Comparison of ENCODE assay signal across 10 cellular contexts in genomic region chr12:109612975-109613502, GRCh38. TPM values are rescaled to one million over a fixed set of nuclear protein-coding genes. Genes with fewer than 3 reads are reported as not detected.
DNase-seq lines count a peak whose midpoint lies in the region; ATAC-seq, FAIRE-seq and TF ChIP-seq lines count a peak whose summit lies in the region.
"Had no signal": no experiment of that assay in that cellular context is flagged by ENCODE, and none has a peak within 500 bp of the region (broad histone marks: within the 10 kb centered on the region; RNA-seq: fewer than 3 reads in every experiment).

No MANE protein-coding gene starts in this region.

- peaks cover 10% of the 10 kb centered on the region for H3K9me3 Mint-ChIP-seq in astrocyte (ENCODE audit: unreplicated experiment)

- in situ Hi-C loops in HepG2 (cut with HindIII; ENCODE audit: extremely low pct_ligation_motif_present, low pct_unique_long_range_greater_than_20kb) = no loop called here

- H3K27me3 ChIP-seq in HL-60 (ENCODE audit: insufficient read depth, poor library complexity, severe bottlenecking) = peaks cover 5% of the 10 kb centered on the region
- H3K27me3 ChIP-seq in astrocyte (ENCODE audit: insufficient read depth, low read length) = peaks cover 48% of the 10 kb centered on the region
- H3K27me3 ChIP-seq in HepG2 (ENCODE audit: control insufficient read depth in 1 of 2, insufficient read depth in 2 of 2, low read length in 2 of 2) = peaks cover 9 to 45% of the 10 kb centered on the region in 2 experiments; a peak in 4 of 5 replicates
- H3K27me3 ChIP-seq: pancreas had no signal

- TF ChIP-seq POLR2A in HepG2 (IDR thresholded peaks at IDR 0.05; ENCODE audit: insufficient read depth in 1 of 2, low read depth in 2 of 2, low read length in 2 of 2) = no peak

- intact Hi-C loops in HepG2 (cut with micrococcal nuclease; ENCODE audit: unreplicated experiment) = no loop called here

- H3K36me3 Mint-ChIP-seq in astrocyte (ENCODE audit: low read depth, unreplicated experiment) = no peaks in the 10 kb centered on the region

- H3K4me3 Mint-ChIP-seq in astrocyte (ENCODE audit: unreplicated experiment) = no peak overlapping the region

- peak; percentile 77 for DNase-seq in DMS53 (lab: John Stamatoyannopoulos, UW)
- no peak for DNase-seq in HL-60 (ENCODE audit: low read depth in 1 of 2, low spot score in 1 of 2)
- no peak for DNase-seq in astrocyte (ENCODE audit: low read depth)
- peak; percentile 41 for DNase-seq in HepG2 (ENCODE audit: low spot score)
- DNase-seq in NOMO-1 (lab: John Stamatoyannopoulos, UW; ENCODE audit: unreplicated experiment in 2 of 2) = no peak
- DNase-seq: activated T-cell treated with anti-CD3 and anti-CD28 coated beads, Interleukin-2, amount 50 U/mL, for 48 hours; pancreas had no signal

- TF ChIP-seq RAD21 in HepG2 (CRISPR knock-in tag; IDR thresholded peaks at IDR 0.05) = peak; percentile 47; the same call in 1 of the 2 replicates

- CTCF ChIA-PET in HepG2 (lab: Yijun Ruan, JAX; ENCODE audit: low intra/inter-chr PET ratio, low total read pairs) = interaction anchor here (1.2 kb wide), 1 partner anchor 15 kb away, joined by 7 read pairs; no protein-coding TSS in a partner anchor

- 4% methylated on average over 5 of the region's 5 CpGs for WGBS in HepG2 (ENCODE audit: low lambda C conversion rate)

- no peak overlapping the region for H3K9ac ChIP-seq in astrocyte (ENCODE audit: low read length)
- no peak overlapping the region for H3K9ac ChIP-seq in HepG2 (ENCODE audit: insufficient read depth, low read depth, low read length)

- no peak overlapping the region for H3K27ac Mint-ChIP-seq in astrocyte (ENCODE audit: unreplicated experiment)

- H3K27me3 Mint-ChIP-seq in astrocyte (ENCODE audit: low read depth, unreplicated experiment) = peaks cover 53% of the 10 kb centered on the region

- peak; percentile 72 for ATAC-seq in HepG2
- no peak for ATAC-seq in HG02642 (IDR thresholded peaks at IDR 0.05; ENCODE audit: poor library complexity, unreplicated experiment)
- no peak for ATAC-seq in GM21723 (IDR thresholded peaks at IDR 0.05; ENCODE audit: unreplicated experiment)
- no peak for ATAC-seq in GM18907 (IDR thresholded peaks at IDR 0.05; ENCODE audit: unreplicated experiment)

- H3K4me1 Mint-ChIP-seq in astrocyte (ENCODE audit: low read depth, unreplicated experiment) = no peaks in the 10 kb centered on the region

- H2AFZ ChIP-seq in astrocyte (ENCODE audit: low read depth, low read length) (no peak overlapping the region), HepG2 (ENCODE audit: low read length) (no peak overlapping the region)

- FAIRE-seq in astrocyte (lab: Jason Lieb, UNC) (no peak), HepG2 (lab: Jason Lieb, UNC) (no peak)
- FAIRE-seq: pancreas had no signal

- BruUV-seq in HepG2 (replicated peaks; lab: Mats Ljungman, UMichigan) = no TSS peak

- H3K36me3 ChIP-seq in astrocyte (ENCODE audit: insufficient read depth, low read length) (no peaks in the 10 kb centered on the region), HepG2 (replicated peaks in 1 of 2; ENCODE audit: control insufficient read depth in 1 of 2, insufficient read depth in 2 of 2, low read length in 2 of 2) (no peaks in the 10 kb centered on the region)
- H3K36me3 ChIP-seq: pancreas had no signal

- peak; percentile 0 for TF ChIP-seq CTCF in HL-60 (IDR thresholded peaks at IDR 0.05; ENCODE audit: insufficient read depth, low read length)
- TF ChIP-seq CTCF in astrocyte (IDR thresholded peaks at IDR 0.05; ENCODE audit: insufficient read depth, low read depth, low read length) = peak; percentile 26
- TF ChIP-seq CTCF in HepG2 (CRISPR knock-in tag; IDR thresholded peaks at IDR 0.05) = peak; percentile 63

- no peaks in the 10 kb centered on the region for H3K79me2 ChIP-seq in astrocyte (ENCODE audit: insufficient read depth, low read length)
- H3K79me2 ChIP-seq in HepG2 (ENCODE audit: insufficient read depth, low read length) = no peaks in the 10 kb centered on the region

- H4K20me1 ChIP-seq in astrocyte (ENCODE audit: insufficient read depth, low read length) (no peaks in the 10 kb centered on the region), HepG2 (ENCODE audit: insufficient read depth, low read length) (no peaks in the 10 kb centered on the region)

- no peak overlapping the region for H3K4me2 ChIP-seq in astrocyte (ENCODE audit: low read length)
- H3K4me2 ChIP-seq in HepG2 (ENCODE audit: low read depth, low read length) = no peak overlapping the region

- H3K4me3 ChIP-seq in HL-60 (replicated peaks; ENCODE audit: insufficient read depth, low read length) (no peak overlapping the region), astrocyte (ENCODE audit: insufficient read depth, low read depth, low read length) (no peak overlapping the region), HepG2 (replicated peaks in 1 of 3; ENCODE audit: insufficient read depth in 1 of 3, low read depth in 2 of 3, low read length in 3 of 3) (no peak overlapping the region)
- H3K4me3 ChIP-seq: pancreas had no signal

- POLR2A ChIA-PET in HepG2 (lab: Yijun Ruan, JAX) = no interaction called here

- H3K27ac ChIP-seq in HL-60 (replicated peaks) = no peak overlapping the region
- no peak overlapping the region for H3K27ac ChIP-seq in astrocyte (ENCODE audit: low read depth, low read length)
- H3K27ac ChIP-seq in HepG2 (ENCODE audit: extremely low read length, insufficient read depth, low read length) = no peak overlapping the region
- H3K27ac ChIP-seq: pancreas had no signal

- no peak for TF ChIP-seq EP300 in HepG2 (IDR thresholded peaks at IDR 0.05; ENCODE audit: low read depth in 2 of 2, low read length in 2 of 2)
- TF ChIP-seq EP300 in HepG2 (CRISPR knock-in tag; IDR thresholded peaks at IDR 0.05; ENCODE audit: borderline replicate concordance) = no peak

- H3K9me3 ChIP-seq in astrocyte (ENCODE audit: insufficient read depth, low read depth, low read length) = no peaks in the 10 kb centered on the region
- no peaks in the 10 kb centered on the region for H3K9me3 ChIP-seq in HepG2 (ENCODE audit: low read length)
- H3K9me3 ChIP-seq: pancreas had no signal

- H3K4me1 ChIP-seq in astrocyte (ENCODE audit: insufficient read depth, low read length) = no peaks in the 10 kb centered on the region
- H3K4me1 ChIP-seq in HepG2 (ENCODE audit: insufficient read depth, low read length) = peaks cover 7% of the 10 kb centered on the region; the same call in 1 of the 2 replicates

TF ChIP-seq in HepG2, 621 proteins besides CTCF, POLR2A, EP300 and RAD21 (continues in another document):
- no peak for TF ChIP-seq SMARCE1 (IDR thresholded peaks at IDR 0.05; ENCODE audit: borderline replicate concordance)
- no peak for TF ChIP-seq ZNF430 (CRISPR knock-in tag; IDR thresholded peaks at IDR 0.05)
- TF ChIP-seq NFYC (CRISPR knock-in tag; IDR thresholded peaks at IDR 0.05) = no peak
- no peak for TF ChIP-seq POLR2G (IDR thresholded peaks at IDR 0.05; ENCODE audit: low read depth, low read length)

RNA-seq across cellular contexts. Expression of gene MVK, which starts 39.4 kb away (rescaled TPM):
- total RNA-seq in astrocyte (9.7 and 12.4 TPM in 2 replicates), HepG2 (2016; rRNA removed; fragmentation: Illumina TruSeq; extraction: Trizol) (47.1 and 66.9 TPM in 2 replicates)
- total RNA-seq in HepG2 (2016; cell fraction: cytosol; rRNA removed; fragmentation: Illumina TruSeq; extraction: Trizol; ENCODE audit: low read depth) = 15.1 and 17.9 TPM in 2 replicates
- 40.9 and 70.6 TPM in 2 replicates for total RNA-seq in HepG2 (2016; cell fraction: insoluble cytoplasmic fraction; rRNA removed; fragmentation: Illumina TruSeq; extraction: Trizol)
- 34.1 and 39.6 TPM in 2 replicates for total RNA-seq in HepG2 (2016; cell fraction: membrane; rRNA removed; fragmentation: Illumina TruSeq; extraction: Trizol)
- 38.8 and 47.2 TPM in 2 replicates for total RNA-seq in HepG2 (2016; cell fraction: nucleus; rRNA removed; fragmentation: Illumina TruSeq; extraction: Trizol)
- 11.6 and 22.5 TPM in 2 replicates for polyA plus RNA-seq in HepG2 (2011; rRNA removed)
- polyA plus RNA-seq in HepG2 (2011; cell fraction: cytosol; rRNA removed) = 12.4 and 13.5 TPM in 2 replicates
- polyA plus RNA-seq in HepG2 (2011; cell fraction: nucleus; rRNA removed) = 32.0 and 47.6 TPM in 2 replicates
- polyA plus RNA-seq in HepG2 (2012) = 19.2 and 28.6 TPM in 2 replicates
- 16.3 and 19.9 TPM in 2 replicates for polyA plus RNA-seq in HepG2 (2016; cell fraction: cytosol; fragmentation: Illumina TruSeq; extraction: Trizol; ENCODE audit: low read depth)
- polyA plus RNA-seq in HepG2 (2016; cell fraction: insoluble cytoplasmic fraction; fragmentation: Illumina TruSeq; extraction: Trizol; ENCODE audit: low read depth) = 42.0 and 50.4 TPM in 2 replicates
- 26.9 and 30.0 TPM in 2 replicates for polyA plus RNA-seq in HepG2 (2016; cell fraction: membrane; fragmentation: Illumina TruSeq; extraction: Trizol; ENCODE audit: low read depth)
- polyA plus RNA-seq in HepG2 (2016; cell fraction: nucleus; fragmentation: Illumina TruSeq; extraction: Trizol; ENCODE audit: insufficient read depth, low read depth) = 78.2 and 82.6 TPM in 2 replicates
- 19.6 and 22.9 TPM in 2 replicates for polyA minus RNA-seq in HepG2 (2011; rRNA and poly(A)+ RNA removed; ENCODE audit: low replicate concordance)
- polyA minus RNA-seq in HepG2 (2011; cell fraction: cytosol; rRNA and poly(A)+ RNA removed) = 6.1 and 8.0 TPM in 2 replicates
- 12.2 and 21.1 TPM in 2 replicates for polyA minus RNA-seq in HepG2 (2011; cell fraction: nucleus; rRNA and poly(A)+ RNA removed)

RNA-seq across cellular contexts. Expression of gene MMAB, which starts 39.7 kb away (rescaled TPM):
- 15.2 and 17.8 TPM in 2 replicates for total RNA-seq in astrocyte
- total RNA-seq in HepG2 (2016; rRNA removed; fragmentation: Illumina TruSeq; extraction: Trizol) = 77.3 and 112 TPM in 2 replicates
- total RNA-seq in HepG2 (2016; cell fraction: cytosol; rRNA removed; fragmentation: Illumina TruSeq; extraction: Trizol; ENCODE audit: low read depth) = 32.4 and 42.7 TPM in 2 replicates
- 80.5 and 108 TPM in 2 replicates for total RNA-seq in HepG2 (2016; cell fraction: insoluble cytoplasmic fraction; rRNA removed; fragmentation: Illumina TruSeq; extraction: Trizol)
- 59.5 and 67.4 TPM in 2 replicates for total RNA-seq in HepG2 (2016; cell fraction: membrane; rRNA removed; fragmentation: Illumina TruSeq; extraction: Trizol)
- total RNA-seq in HepG2 (2016; cell fraction: nucleus; rRNA removed; fragmentation: Illumina TruSeq; extraction: Trizol) = 37.8 and 41.0 TPM in 2 replicates
- polyA plus RNA-seq in HepG2 (2011; rRNA removed) = 26.1 and 33.2 TPM in 2 replicates
- 29.9 and 32.2 TPM in 2 replicates for polyA plus RNA-seq in HepG2 (2011; cell fraction: cytosol; rRNA removed)
- 34.9 and 43.2 TPM in 2 replicates for polyA plus RNA-seq in HepG2 (2011; cell fraction: nucleus; rRNA removed)
- polyA plus RNA-seq in HepG2 (2012) = 39.1 and 40.4 TPM in 2 replicates
- polyA plus RNA-seq in HepG2 (2016; cell fraction: cytosol; fragmentation: Illumina TruSeq; extraction: Trizol; ENCODE audit: low read depth) = 36.6 and 44.0 TPM in 2 replicates
- 98.7 and 99.8 TPM in 2 replicates for polyA plus RNA-seq in HepG2 (2016; cell fraction: insoluble cytoplasmic fraction; fragmentation: Illumina TruSeq; extraction: Trizol; ENCODE audit: low read depth)
- polyA plus RNA-seq in HepG2 (2016; cell fraction: membrane; fragmentation: Illumina TruSeq; extraction: Trizol; ENCODE audit: low read depth) = 39.9 and 52.5 TPM in 2 replicates
- 58.2 and 63.9 TPM in 2 replicates for polyA plus RNA-seq in HepG2 (2016; cell fraction: nucleus; fragmentation: Illumina TruSeq; extraction: Trizol; ENCODE audit: insufficient read depth, low read depth)
- polyA minus RNA-seq in HepG2 (2011; rRNA and poly(A)+ RNA removed; ENCODE audit: low replicate concordance) = 37.1 and 53.3 TPM in 2 replicates
- polyA minus RNA-seq in HepG2 (2011; cell fraction: cytosol; rRNA and poly(A)+ RNA removed) = 11.8 and 16.2 TPM in 2 replicates
- 21.0 and 29.1 TPM in 2 replicates for polyA minus RNA-seq in HepG2 (2011; cell fraction: nucleus; rRNA and poly(A)+ RNA removed)

Comparison
In these comparisons a context has a peak if more than half of its experiments do, and no peak if none do; other contexts are left out.
1. DNase-seq: peak in DMS53 (single experiment) and HepG2 (single experiment); none in HL-60 (0 of 2), astrocyte (single experiment) and NOMO-1 (0 of 2).
2. CTCF ChIP-seq: peak in every context shown above with its lines; median percentile 63 in HepG2; 26 in astrocyte; 0 in HL-60.